Comparison of ENCODE assay signal across 15 cellular contexts in genomic region chr7:87225696-87226095, GRCh38. TPM values are rescaled to one million over a fixed set of nuclear protein-coding genes. Genes with fewer than 3 reads are reported as not detected.
DNase-seq lines count a peak whose midpoint lies in the region; ATAC-seq and TF ChIP-seq lines count a peak whose summit lies in the region.
"Had no signal": no experiment of that assay in that cellular context is flagged by ENCODE, and none has a peak within 500 bp of the region (broad histone marks: within the 10 kb centered on the region; RNA-seq: fewer than 3 reads in every experiment).

No MANE protein-coding gene starts in this region.

- H3F3A ChIP-seq in MM.1S (ENCODE audit: insufficient read depth, low read length): peaks cover 3% of the 10 kb centered on the region; the same call in 1 of the 2 replicates

- H3K9me3 Mint-ChIP-seq in Caco-2 (ENCODE audit: unreplicated experiment): no peaks in the 10 kb centered on the region
- H3K9me3 Mint-ChIP-seq: activated CD8-positive, alpha-beta T cell treated with anti-CD3 and anti-CD28 coated beads for 36 hours; CD4-positive, CD25-positive, alpha-beta regulatory T cell had no signal

- no TSS peak for BruUV-seq in Caco-2 (replicated peaks; lab: Mats Ljungman, UMichigan)

- ATAC-seq in RWPE2 (ENCODE audit: low read depth): peak; percentile 87
- ATAC-seq: activated CD8-positive, alpha-beta T cell treated with anti-CD3 and anti-CD28 coated beads for 36 hours had no signal

- no peaks in the 10 kb centered on the region for H3K27me3 ChIP-seq in RWPE2 (ENCODE audit: insufficient read depth, poor library complexity, severe bottlenecking)
- H3K27me3 ChIP-seq in right atrium auricular region: no peaks in the 10 kb centered on the region
- no peaks in the 10 kb centered on the region for H3K27me3 ChIP-seq in MM.1S (replicated peaks; ENCODE audit: insufficient read depth, low read length)
- no peaks in the 10 kb centered on the region; the same call in 1 of the 2 replicates for H3K27me3 ChIP-seq in Caco-2 (replicated peaks; ENCODE audit: control insufficient read depth, insufficient read depth, low read length)
- H3K27me3 ChIP-seq: thyroid gland had no signal

- no peak overlapping the region for H3K9ac ChIP-seq in MM.1S (ENCODE audit: low read length)
- H3K9ac ChIP-seq: KMS-11 had no signal

- intact Hi-C loops in Caco-2 (cut with micrococcal nuclease; ENCODE audit: unreplicated experiment): loop anchor here (10.0 kb wide), 1 partner anchor 189 kb away; no protein-coding TSS in a partner anchor

- no peaks in the 10 kb centered on the region for H3K36me3 Mint-ChIP-seq in Caco-2 (ENCODE audit: insufficient read depth, unreplicated experiment)
- H3K36me3 Mint-ChIP-seq: CD4-positive, CD25-positive, alpha-beta regulatory T cell had no signal

- H3K27ac ChIP-seq in HEK293 (ENCODE audit: extremely low read depth, low read depth, low read length) (no peak overlapping the region), RWPE2 (ENCODE audit: poor library complexity, severe bottlenecking) (no peak overlapping the region), right atrium auricular region (no peak overlapping the region), MM.1S (ENCODE audit: low read length) (no peak overlapping the region)
- H3K27ac ChIP-seq: KMS-11, thyroid gland had no signal

- H3K27ac Mint-ChIP-seq in Caco-2 (ENCODE audit: unreplicated experiment): no peak overlapping the region
- H3K27ac Mint-ChIP-seq: activated CD8-positive, alpha-beta T cell treated with anti-CD3 and anti-CD28 coated beads for 36 hours had no signal

- no peak overlapping the region for H3K4me3 ChIP-seq in HEK293 (ENCODE audit: low read depth, low read length)
- H3K4me3 ChIP-seq in RWPE2 (ENCODE audit: severe bottlenecking): no peak overlapping the region
- H3K4me3 ChIP-seq in epithelial cell of proximal tubule (ENCODE audit: low read depth, low read length): no peak overlapping the region
- H3K4me3 ChIP-seq in skeletal muscle cell (ENCODE audit: low read depth, low read length): no peak overlapping the region
- H3K4me3 ChIP-seq in right atrium auricular region: no peak overlapping the region
- H3K4me3 ChIP-seq in MM.1S (ENCODE audit: low read length): no peak overlapping the region
- H3K4me3 ChIP-seq in Caco-2 (ENCODE audit: low read depth, low read length): no peak overlapping the region
- H3K4me3 ChIP-seq: thyroid gland had no signal

- H4K20me1 ChIP-seq in MM.1S (ENCODE audit: insufficient read depth, low read length): no peaks in the 10 kb centered on the region

- H3K27me3 Mint-ChIP-seq in Caco-2 (ENCODE audit: insufficient read depth, unreplicated experiment): peaks cover 13% of the 10 kb centered on the region

- no peaks in the 10 kb centered on the region for H3K9me2 ChIP-seq in MM.1S (replicated peaks; ENCODE audit: insufficient read depth, low read length)

- TF ChIP-seq CTCF in HEK293 (tag by site-specific recombination; IDR thresholded peaks at IDR 0.05) (no peak), RWPE2 (IDR thresholded peaks at IDR 0.05; ENCODE audit: poor library complexity, severe bottlenecking) (no peak), epithelial cell of proximal tubule (conservative IDR thresholded peaks at IDR 0.05; ENCODE audit: low read depth, low read length) (peak; percentile 35), right atrium auricular region (IDR thresholded peaks at IDR 0.05) (no peak), MM.1S (IDR thresholded peaks at IDR 0.05; ENCODE audit: low read length) (no peak), Caco-2 (IDR thresholded peaks at IDR 0.05; ENCODE audit: insufficient read depth in 1 of 2, low read depth in 1 of 2, low read length in 1 of 2, severe bottlenecking in 1 of 2, unreplicated experiment in 1 of 2) (no peak)

- no peaks in the 10 kb centered on the region for H3K9me3 ChIP-seq in HEK293 (ENCODE audit: control insufficient read depth, insufficient read depth, low read depth, low read length)
- H3K9me3 ChIP-seq in RWPE2 (ENCODE audit: severe bottlenecking): no peaks in the 10 kb centered on the region
- no peaks in the 10 kb centered on the region for H3K9me3 ChIP-seq in right atrium auricular region
- no peaks in the 10 kb centered on the region for H3K9me3 ChIP-seq in MM.1S (replicated peaks; ENCODE audit: insufficient read depth, low read length)
- no peaks in the 10 kb centered on the region for H3K9me3 ChIP-seq in Caco-2
- H3K9me3 ChIP-seq: thyroid gland had no signal

- POLR2A ChIA-PET in HEK293 (lab: Yijun Ruan, JAX) (no interaction called here), Caco-2 (lab: Charles Lee) (no interaction called here)

- H3K4me1 Mint-ChIP-seq in Caco-2 (ENCODE audit: low read depth, unreplicated experiment): peaks cover 8% of the 10 kb centered on the region

- H3K4me1 ChIP-seq in HEK293 (ENCODE audit: control insufficient read depth, insufficient read depth, low read length) (no peaks in the 10 kb centered on the region), RWPE2 (ENCODE audit: insufficient read depth, poor library complexity, severe bottlenecking) (no peaks in the 10 kb centered on the region), right atrium auricular region (peaks cover 0 to 7% of the 10 kb centered on the region in 2 donors), MM.1S (ENCODE audit: low read length) (peaks cover 5% of the 10 kb centered on the region; the same call in 1 of the 2 replicates), Caco-2 (peaks cover 5% of the 10 kb centered on the region)

- no peaks in the 10 kb centered on the region for H3K79me2 ChIP-seq in MM.1S (ENCODE audit: low read length)

- H3K36me3 ChIP-seq in HEK293 (ENCODE audit: control insufficient read depth in 2 of 2, insufficient read depth in 1 of 2, low read length in 2 of 2) (no peaks in the 10 kb centered on the region), RWPE2 (ENCODE audit: low read depth) (no peaks in the 10 kb centered on the region), right atrium auricular region (no peaks in the 10 kb centered on the region), MM.1S (replicated peaks; ENCODE audit: insufficient read depth, low read length) (no peaks in the 10 kb centered on the region), Caco-2 (ENCODE audit: control insufficient read depth, insufficient read depth, low read length) (no peaks in the 10 kb centered on the region)
- H3K36me3 ChIP-seq: thyroid gland had no signal

- CTCF ChIA-PET in HEK293 (lab: Yijun Ruan, JAX) (interaction anchor here (1.8 kb wide), 1 partner anchor 11 kb away, joined by 7 read pairs; no protein-coding TSS in a partner anchor), Caco-2 (lab: Charles Lee) (no interaction called here)

- no peak overlapping the region for H3K4me2 ChIP-seq in MM.1S (ENCODE audit: low read depth, low read length)
- H3K4me2 ChIP-seq: KMS-11 had no signal

- no peak overlapping the region for H2AFZ ChIP-seq in MM.1S (ENCODE audit: low read length)

- H3K4me3 Mint-ChIP-seq in Caco-2 (ENCODE audit: unreplicated experiment): no peak overlapping the region
- H3K4me3 Mint-ChIP-seq: activated CD8-positive, alpha-beta T cell treated with anti-CD3 and anti-CD28 coated beads for 36 hours; CD4-positive, CD25-positive, alpha-beta regulatory T cell had no signal

- DNase-seq in RWPE2 (ENCODE audit: low spot score) (no peak), epithelial cell of proximal tubule (ENCODE audit: low read depth) (peak; percentile 69), skeletal muscle cell (ENCODE audit: low read depth) (peak; percentile 53), right atrium auricular region (ENCODE audit: low spot score) (no peak), MM.1S (no peak), Caco-2 (no peak)
- DNase-seq: activated CD8-positive, alpha-beta T cell treated with anti-CD3 and anti-CD28 coated beads for 36 hours; amniotic stem cell; CD4-positive, CD25-positive, alpha-beta regulatory T cell; hippocampal formation; NCI-H146; NCI-H446 treated with DMSO at 0.1 percent for 48 hours; thyroid gland had no signal

TF ChIP-seq in HEK293, 187 proteins besides CTCF, POLR2A, EP300 and RAD21:
- TF ChIP-seq ZBTB48 (tag by site-specific recombination; IDR thresholded peaks at IDR 0.05) (peak; percentile 33; the same call in 1 of the 2 replicates), ZSCAN4 (tag by site-specific recombination; IDR thresholded peaks at IDR 0.05) (no peak)

RNA-seq across cellular contexts. Expression of gene TMEM243, which starts 6.2 kb away (rescaled TPM):
- total RNA-seq in epithelial cell of proximal tubule (36.2 and 37.3 TPM in 2 replicates), right atrium auricular region (10 to 100 TPM in 1 of 2 donors, 1 to 10 TPM in 1; 5.6 to 17.9 TPM), Caco-2 (2022) (24.2 and 28.6 TPM in 2 replicates)

Comparison
In these comparisons a context has a peak if more than half of its experiments do, and no peak if none do; other contexts are left out.
1. DNase-seq: peak in epithelial cell of proximal tubule (single experiment) and skeletal muscle cell (single experiment); none in RWPE2 (single experiment), right atrium auricular region (single experiment), MM.1S (single experiment) and Caco-2 (0 of 2).